In genomic region chr22:25488244-25489020, GRCh38 we compare ENCODE assay signal across 1 cellular context.
TF ChIP-seq lines count a peak whose summit lies in the region.

No MANE protein-coding gene starts in this region.

TF ChIP-seq in GM12878, 131 proteins besides CTCF, POLR2A, EP300 and RAD21 (continued from another document):
- no peak for TF ChIP-seq REST (IDR thresholded peaks at IDR 0.05; ENCODE audit: low read depth, low read length)
- no peak for TF ChIP-seq FOXM1 (IDR thresholded peaks at IDR 0.05; ENCODE audit: low read depth, low read length)
- no peak for TF ChIP-seq ASH2L (IDR thresholded peaks at IDR 0.05; ENCODE audit: borderline replicate concordance, low read depth)
- no peak for TF ChIP-seq SP1 (IDR thresholded peaks at IDR 0.05; ENCODE audit: low read depth, low read length)
- TF ChIP-seq RCOR1 (conservative IDR thresholded peaks at IDR 0.05; ENCODE audit: low read depth, low read length), result no peak
- TF ChIP-seq HDAC6 (IDR thresholded peaks at IDR 0.05; ENCODE audit: unreplicated experiment), result no peak
- TF ChIP-seq NFXL1 (IDR thresholded peaks at IDR 0.05; ENCODE audit: borderline replicate concordance), result no peak
- TF ChIP-seq, protein P1, sequence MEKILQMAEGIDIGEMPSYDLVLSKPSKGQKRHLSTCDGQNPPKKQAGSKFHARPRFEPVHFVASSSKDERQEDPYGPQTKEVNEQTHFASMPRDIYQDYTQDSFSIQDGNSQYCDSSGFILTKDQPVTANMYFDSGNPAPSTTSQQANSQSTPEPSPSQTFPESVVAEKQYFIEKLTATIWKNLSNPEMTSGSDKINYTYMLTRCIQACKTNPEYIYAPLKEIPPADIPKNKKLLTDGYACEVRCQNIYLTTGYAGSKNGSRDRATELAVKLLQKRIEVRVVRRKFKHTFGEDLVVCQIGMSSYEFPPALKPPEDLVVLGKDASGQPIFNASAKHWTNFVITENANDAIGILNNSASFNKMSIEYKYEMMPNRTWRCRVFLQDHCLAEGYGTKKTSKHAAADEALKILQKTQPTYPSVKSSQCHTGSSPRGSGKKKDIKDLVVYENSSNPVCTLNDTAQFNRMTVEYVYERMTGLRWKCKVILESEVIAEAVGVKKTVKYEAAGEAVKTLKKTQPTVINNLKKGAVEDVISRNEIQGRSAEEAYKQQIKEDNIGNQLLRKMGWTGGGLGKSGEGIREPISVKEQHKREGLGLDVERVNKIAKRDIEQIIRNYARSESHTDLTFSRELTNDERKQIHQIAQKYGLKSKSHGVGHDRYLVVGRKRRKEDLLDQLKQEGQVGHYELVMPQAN (conservative IDR thresholded peaks at IDR 0.05), result no peak
- TF ChIP-seq IRF3 (IDR thresholded peaks at IDR 0.05), result no peak
- TF ChIP-seq SIN3A (IDR thresholded peaks at IDR 0.05; ENCODE audit: low read depth, low read length), result no peak
- TF ChIP-seq, protein P2, sequence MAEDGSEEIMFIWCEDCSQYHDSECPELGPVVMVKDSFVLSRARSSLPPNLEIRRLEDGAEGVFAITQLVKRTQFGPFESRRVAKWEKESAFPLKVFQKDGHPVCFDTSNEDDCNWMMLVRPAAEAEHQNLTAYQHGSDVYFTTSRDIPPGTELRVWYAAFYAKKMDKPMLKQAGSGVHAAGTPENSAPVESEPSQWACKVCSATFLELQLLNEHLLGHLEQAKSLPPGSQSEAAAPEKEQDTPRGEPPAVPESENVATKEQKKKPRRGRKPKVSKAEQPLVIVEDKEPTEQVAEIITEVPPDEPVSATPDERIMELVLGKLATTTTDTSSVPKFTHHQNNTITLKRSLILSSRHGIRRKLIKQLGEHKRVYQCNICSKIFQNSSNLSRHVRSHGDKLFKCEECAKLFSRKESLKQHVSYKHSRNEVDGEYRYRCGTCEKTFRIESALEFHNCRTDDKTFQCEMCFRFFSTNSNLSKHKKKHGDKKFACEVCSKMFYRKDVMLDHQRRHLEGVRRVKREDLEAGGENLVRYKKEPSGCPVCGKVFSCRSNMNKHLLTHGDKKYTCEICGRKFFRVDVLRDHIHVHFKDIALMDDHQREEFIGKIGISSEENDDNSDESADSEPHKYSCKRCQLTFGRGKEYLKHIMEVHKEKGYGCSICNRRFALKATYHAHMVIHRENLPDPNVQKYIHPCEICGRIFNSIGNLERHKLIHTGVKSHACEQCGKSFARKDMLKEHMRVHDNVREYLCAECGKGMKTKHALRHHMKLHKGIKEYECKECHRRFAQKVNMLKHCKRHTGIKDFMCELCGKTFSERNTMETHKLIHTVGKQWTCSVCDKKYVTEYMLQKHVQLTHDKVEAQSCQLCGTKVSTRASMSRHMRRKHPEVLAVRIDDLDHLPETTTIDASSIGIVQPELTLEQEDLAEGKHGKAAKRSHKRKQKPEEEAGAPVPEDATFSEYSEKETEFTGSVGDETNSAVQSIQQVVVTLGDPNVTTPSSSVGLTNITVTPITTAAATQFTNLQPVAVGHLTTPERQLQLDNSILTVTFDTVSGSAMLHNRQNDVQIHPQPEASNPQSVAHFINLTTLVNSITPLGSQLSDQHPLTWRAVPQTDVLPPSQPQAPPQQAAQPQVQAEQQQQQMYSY (CRISPR knock-in tag; IDR thresholded peaks at IDR 0.05), result no peak
- no peak for TF ChIP-seq CHD2 (IDR thresholded peaks at IDR 0.05; ENCODE audit: borderline replicate concordance, low read depth, low read length)
- TF ChIP-seq IRF4 (IDR thresholded peaks at IDR 0.05; ENCODE audit: low read depth, low read length), result no peak
- TF ChIP-seq SMAD1 (IDR thresholded peaks at IDR 0.05; ENCODE audit: low read depth, partially characterized antibody), result peak; percentile 80
- peak; percentile 94 for TF ChIP-seq IKZF1 (conservative IDR thresholded peaks at IDR 0.05)
- TF ChIP-seq ZBED1 (IDR thresholded peaks at IDR 0.05; ENCODE audit: borderline replicate concordance), result no peak
- no peak for TF ChIP-seq POLR2AphosphoS5 (IDR thresholded peaks at IDR 0.05; ENCODE audit: low read length)
- TF ChIP-seq ZNF24 (IDR thresholded peaks at IDR 0.05), result no peak; the same call in 1 of the 2 replicates
- peak; percentile 64 for TF ChIP-seq MEF2B (IDR thresholded peaks at IDR 0.05; ENCODE audit: partially characterized antibody, poor library complexity, severe bottlenecking)
- no peak for TF ChIP-seq POU2F2 (IDR thresholded peaks at IDR 0.05; ENCODE audit: borderline replicate concordance, low read depth, low read length)
- no peak for TF ChIP-seq SUPT20H (IDR thresholded peaks at IDR 0.05; ENCODE audit: borderline replicate concordance, control insufficient read depth, low read depth, low read length)
